Comparison of ENCODE assay signal across 9 cellular contexts in genomic region chr2:42101641-42102605, GRCh38. TPM values are rescaled to one million over a fixed set of nuclear protein-coding genes. Genes with fewer than 3 reads are reported as not detected.
DNase-seq lines count a peak whose midpoint lies in the region; ATAC-seq and TF ChIP-seq lines count a peak whose summit lies in the region.
"Had no signal": no experiment of that assay in that cellular context is flagged by ENCODE, and none has a peak within 500 bp of the region (broad histone marks: within the 10 kb centered on the region; RNA-seq: fewer than 3 reads in every experiment).

No MANE protein-coding gene starts in this region.

- H3K27me3 ChIP-seq in lower lobe of right lung (ENCODE audit: low read depth), result no peaks in the 10 kb centered on the region

- intact Hi-C loops in lower lobe of right lung (cut with DNase I), result no loop called here

- peaks cover 6% of the 10 kb centered on the region for H3K9me3 ChIP-seq in lower lobe of right lung

- no peak for TF ChIP-seq CTCF in lower lobe of right lung (IDR thresholded peaks at IDR 0.05)

- H3K4me1 ChIP-seq in lower lobe of right lung, result peaks cover 81% of the 10 kb centered on the region

- peak overlapping the region; percentile 58 for H3K4me3 ChIP-seq in lower lobe of right lung

- peak; percentile 48 for ATAC-seq in HG03196 (IDR thresholded peaks at IDR 0.05; ENCODE audit: unreplicated experiment)
- ATAC-seq in lower lobe of right lung, result peak; percentile 64 to 75

- DNase-seq in NCI-H1417 (lab: John Stamatoyannopoulos, UW) (peak in 2 of 3 experiments; percentile 69 to 78), NCI-H1417 treated with DMSO at 0.1 percent for 48 hours (lab: John Stamatoyannopoulos, UW) (no peak), dedifferentiated amniotic fluid mesenchymal stem cell (ENCODE audit: extremely low spot score) (peak; percentile 62), lower lobe of right lung (peak; percentile 88), midbrain (lab: John Stamatoyannopoulos, UW) (no peak)
- DNase-seq in activated CD4-positive, alpha-beta T cell treated with anti-CD3 and anti-CD28 coated beads for 24 hours (ENCODE audit: low read depth in 2 of 2), result peak; percentile 72
- DNase-seq in stimulated activated CD8-positive, alpha-beta memory T cell treated with anti-CD3 and anti-CD28 coated beads, Interleukin-12 subunit alpha, Interleukin-12 subunit beta, amount 100 ng/mL, for 4 hours (ENCODE audit: low read depth), result peak; percentile 91

- peak overlapping the region; percentile 88 for H3K27ac ChIP-seq in lower lobe of right lung
- H3K27ac ChIP-seq: 22Rv1 had no signal

- no peaks in the 10 kb centered on the region for H3K36me3 ChIP-seq in lower lobe of right lung

RNA-seq across cellular contexts. Expression of gene PKDCC, which starts 54.1 kb away (rescaled TPM):
- 65.8 TPM for total RNA-seq in lower lobe of right lung

Comparison
In these comparisons a context has a peak if more than half of its experiments do, and no peak if none do; other contexts are left out.
1. DNase-seq: peak in NCI-H1417 (2 of 3), activated CD4-positive, alpha-beta T cell treated with anti-CD3 and anti-CD28 coated beads for 24 hours (2 of 2), dedifferentiated amniotic fluid mesenchymal stem cell (single experiment), lower lobe of right lung (single experiment) and stimulated activated CD8-positive, alpha-beta memory T cell treated with anti-CD3 and anti-CD28 coated beads, Interleukin-12 subunit alpha, Interleukin-12 subunit beta, amount 100 ng/mL, for 4 hours (single experiment); none in NCI-H1417 treated with DMSO at 0.1 percent for 48 hours (single experiment) and midbrain (single experiment).